8 cellular contexts compared by ENCODE assay signal in the genomic region with DNA sequence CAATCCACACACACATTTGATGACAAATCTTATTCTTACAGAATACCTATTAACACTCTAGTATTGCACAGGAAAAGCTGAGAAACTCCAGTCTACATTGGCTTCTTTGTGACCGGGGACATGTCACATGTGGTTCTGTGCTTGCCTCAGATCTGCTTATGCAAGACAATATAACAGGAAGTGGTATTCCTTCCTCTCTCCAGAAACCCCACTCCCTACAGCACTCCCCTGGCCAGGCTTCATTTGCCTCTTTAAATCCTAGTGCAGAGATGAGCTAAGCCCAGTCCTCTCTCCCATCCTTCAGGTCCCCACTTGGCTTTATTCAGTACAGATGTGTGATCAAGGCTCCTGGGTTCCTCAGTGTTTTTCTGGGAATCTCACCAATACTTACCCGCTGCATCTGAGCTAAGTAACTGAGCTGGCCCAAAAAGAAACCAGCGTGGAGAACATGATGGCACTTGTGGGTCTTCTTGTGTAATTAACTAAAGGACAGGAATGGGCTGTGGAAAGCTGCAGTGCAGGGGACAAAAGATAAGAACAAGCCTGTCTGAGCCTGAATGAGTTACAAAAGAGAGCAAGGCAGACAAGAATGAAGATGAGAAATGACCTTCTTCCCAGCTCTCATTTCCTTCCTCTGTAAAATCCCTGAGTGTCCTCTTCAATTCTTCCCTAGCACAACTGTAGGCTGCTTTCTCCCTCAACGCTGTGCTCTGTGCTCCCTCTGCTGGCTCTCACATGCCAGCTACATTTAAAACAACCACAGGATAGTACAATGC.
A peak's percentile ranks its signal among the peaks of the same experiment; 100 is the strongest.
DNase-seq lines count a peak whose midpoint lies in the region; ATAC-seq and TF ChIP-seq lines count a peak whose summit lies in the region.

No MANE protein-coding gene starts in this region.

- no peak overlapping the region for H3K27ac ChIP-seq in OCI-LY7 (ENCODE audit: low read depth, low read length, poor library complexity, severe bottlenecking)

- no peak overlapping the region for H3K4me3 ChIP-seq in Jurkat, Clone E6-1 (ENCODE audit: low read length)
- H3K4me3 ChIP-seq in OCI-LY7 (ENCODE audit: low read depth, low read length, poor library complexity, severe bottlenecking), result no peak overlapping the region

- H2AFZ ChIP-seq in OCI-LY7 (ENCODE audit: low read length), result peak overlapping the region; percentile 30

- peak; percentile 94 for TF ChIP-seq CTCF in OCI-LY7 (conservative IDR thresholded peaks at IDR 0.05; ENCODE audit: low read length)
- no peak for TF ChIP-seq CTCF in omental fat pad (IDR thresholded peaks at IDR 0.05)

- DNase-seq in DMS53 treated with DMSO at 0.1 percent for 48 hours (lab: John Stamatoyannopoulos, UW; ENCODE audit: unreplicated experiment), result peak; percentile 45
- peak; percentile 45 for DNase-seq in Jurkat, Clone E6-1 (ENCODE audit: low read depth, low spot score)
- peak; percentile 66 for DNase-seq in OCI-LY7 (ENCODE audit: low spot score)
- DNase-seq in activated naive CD4-positive, alpha-beta T cell (lab: John Stamatoyannopoulos, UW), result peak in 3 of 4 experiments; percentile 1 to 10 (median 2)
- DNase-seq in foreskin melanocyte, result peak; percentile 59
- no peak for DNase-seq in omental fat pad (ENCODE audit: low spot score)

- H3K9me2 ChIP-seq in OCI-LY7 (ENCODE audit: insufficient read depth, low read length), result no peaks in the 10 kb centered on the region

- no peaks in the 10 kb centered on the region for H3K36me3 ChIP-seq in OCI-LY7 (ENCODE audit: insufficient read depth, low read length)

- POLR2A ChIA-PET in OCI-LY7 (lab: Charles Lee), result interaction anchor here (0.5 to 1.1 kb wide), 3 partner anchors 41 to 630 kb away, joined by 3 to 4 read pairs (median 3); no protein-coding TSS in a partner anchor

- no peak overlapping the region for H3K4me2 ChIP-seq in OCI-LY7 (ENCODE audit: low read length)

- no TSS peak for BruUV-seq in OCI-LY7 (replicated peaks; lab: Mats Ljungman, UMichigan)

- H3K9me3 ChIP-seq in OCI-LY7 (ENCODE audit: low read length), result no peaks in the 10 kb centered on the region

- intact Hi-C loops in OCI-LY7 (cut with micrococcal nuclease; ENCODE audit: unreplicated experiment), result loop anchor here (2.0 to 5.0 kb wide), 3 partner anchors 65 to 861 kb away; no protein-coding TSS in a partner anchor

- H3K4me1 ChIP-seq in OCI-LY7 (ENCODE audit: insufficient read depth, low read length, poor library complexity, severe bottlenecking), result peaks cover 18% of the 10 kb centered on the region

- peak; percentile 89 for ATAC-seq in GM21529 (IDR thresholded peaks at IDR 0.05; ENCODE audit: unreplicated experiment)
- ATAC-seq in omental fat pad (ENCODE audit: low FRiP score), result peak; percentile 92
- no peak for ATAC-seq in HG03039 (IDR thresholded peaks at IDR 0.05; ENCODE audit: unreplicated experiment)

- no peaks in the 10 kb centered on the region for H3K79me2 ChIP-seq in OCI-LY7 (ENCODE audit: insufficient read depth, low read depth, low read length)

- H4K20me1 ChIP-seq in OCI-LY7 (ENCODE audit: insufficient read depth, low read length), result no peaks in the 10 kb centered on the region

- CTCF ChIA-PET in OCI-LY7 (lab: Charles Lee; ENCODE audit: unreplicated experiment), result interaction anchor here (1.0 to 1.7 kb wide), 2 partner anchors 12 to 17 kb away, joined by 3 to 9 read pairs; no protein-coding TSS in a partner anchor
